ENCODE assay signal across 8 cellular contexts in genomic region chr19:7488736-7489353, GRCh38. TPM values are rescaled to one million over a fixed set of nuclear protein-coding genes. Genes with fewer than 3 reads are reported as not detected.
DNase-seq lines count a peak whose midpoint lies in the region; ATAC-seq and TF ChIP-seq lines count a peak whose summit lies in the region.

TSS of gene PEX11G (minus strand) at chr19:7489035. CDS start at chr19:7489010, 25 bp downstream.

- TF ChIP-seq EP300 in esophagus muscularis mucosa (IDR thresholded peaks at IDR 0.05), result no peak

- H3K4me3 ChIP-seq in OCI-LY3 (ENCODE audit: low read length), result peak within 1 kb of the TSS; percentile 78
- H3K4me3 ChIP-seq in esophagus muscularis mucosa, result peak within 1 kb of the TSS; percentile 58 to 72 (median 70)
- peak within 1 kb of the TSS; percentile 63 to 65 for H3K4me3 ChIP-seq in muscle layer of duodenum (ENCODE audit: low read depth in 1 of 2, low read length in 2 of 2)

- peak within 1 kb of the TSS; percentile 67 for H3K9ac ChIP-seq in OCI-LY3 (ENCODE audit: low read length)

- ATAC-seq in GM18498 (IDR thresholded peaks at IDR 0.05; ENCODE audit: unreplicated experiment) (peak; percentile 70), HG03565 (IDR thresholded peaks at IDR 0.05; ENCODE audit: unreplicated experiment) (peak; percentile 61)

- H3K79me2 ChIP-seq in OCI-LY3 (ENCODE audit: low read length), result no peaks in the 10 kb centered on the region

- intact Hi-C loops in esophagus muscularis mucosa (cut with DNase I), result loop anchor here (5.0 kb wide), 1 partner anchor 33 kb away; the partner anchor contains the start of gene MCOLN1

- H2AFZ ChIP-seq in OCI-LY3 (ENCODE audit: low read depth, low read length), result peak within 1 kb of the TSS; percentile 97

- peak; percentile 46 for TF ChIP-seq POLR2A in esophagus muscularis mucosa (IDR thresholded peaks at IDR 0.05; ENCODE audit: low read depth)

- DNase-seq in activated T-cell treated with anti-CD3 and anti-CD28 coated beads, Interleukin-2, amount 50 U/mL, for 48 hours, result peak; percentile 93 to 95
- DNase-seq in esophagus muscularis mucosa (ENCODE audit: extremely low spot score) (peak; percentile 97), NAMALWA (ENCODE audit: low spot score) (no peak)
- DNase-seq in stimulated activated CD8-positive, alpha-beta memory T cell treated with anti-CD3 and anti-CD28 coated beads, Interleukin-7, amount 100 ng/mL, for 1 hour (ENCODE audit: low read depth in 2 of 2), result peak; percentile 82 to 84

- H3K4me1 ChIP-seq in OCI-LY3 (ENCODE audit: low read length) (peaks cover 9% of the 10 kb centered on the region), esophagus muscularis mucosa (peaks cover 0 to 22% (median 17%) of the 10 kb centered on the region in 4 donors), muscle layer of duodenum (ENCODE audit: control insufficient read depth in 1 of 2, insufficient read depth in 2 of 2, low read length in 2 of 2) (peaks cover 0 to 6% of the 10 kb centered on the region in 2 donors)

- H4K20me1 ChIP-seq in OCI-LY3 (ENCODE audit: insufficient read depth, low read length), result no peaks in the 10 kb centered on the region

- H3K36me3 ChIP-seq in OCI-LY3 (replicated peaks; ENCODE audit: low read depth, low read length) (no peaks in the 10 kb centered on the region), esophagus muscularis mucosa (peaks cover 0 to 15% (median 0%) of the 10 kb centered on the region in 4 donors), muscle layer of duodenum (ENCODE audit: control insufficient read depth in 1 of 2, insufficient read depth in 2 of 2, low read length in 2 of 2) (no peaks in the 10 kb centered on the region)

- WGBS in esophagus muscularis mucosa, result 0% methylated on average over 19 of the region's 49 CpGs

- no peaks in the 10 kb centered on the region for H3K9me3 ChIP-seq in OCI-LY3 (ENCODE audit: insufficient read depth, low read length)
- no peaks in the 10 kb centered on the region for H3K9me3 ChIP-seq in esophagus muscularis mucosa
- no peaks in the 10 kb centered on the region for H3K9me3 ChIP-seq in muscle layer of duodenum (ENCODE audit: control insufficient read depth in 1 of 2, low read length in 2 of 2)

- TF ChIP-seq CTCF in OCI-LY3 (IDR thresholded peaks at IDR 0.05; ENCODE audit: low read depth, low read length) (no peak), esophagus muscularis mucosa (IDR thresholded peaks at IDR 0.05) (peak in 1 of 3 experiments; percentile 20)

- H3K4me2 ChIP-seq in OCI-LY3 (ENCODE audit: low read length), result peak within 1 kb of the TSS; percentile 87

- H3K27ac ChIP-seq in OCI-LY3 (ENCODE audit: low read length), result no peak within 1 kb of the TSS
- peak within 1 kb of the TSS; percentile 86 to 88 (median 88) for H3K27ac ChIP-seq in esophagus muscularis mucosa (replicated peaks in 1 of 4)
- peak within 1 kb of the TSS; percentile 62 for H3K27ac ChIP-seq in muscle layer of duodenum (ENCODE audit: low read length)

- no peaks in the 10 kb centered on the region for H3K27me3 ChIP-seq in OCI-LY3 (ENCODE audit: low read depth, low read length)
- no peaks in the 10 kb centered on the region for H3K27me3 ChIP-seq in esophagus muscularis mucosa
- H3K27me3 ChIP-seq in muscle layer of duodenum (ENCODE audit: low read depth, low read length), result no peaks in the 10 kb centered on the region

RNA-seq across cellular contexts. Expression of gene PEX11G, which starts in this region (rescaled TPM):
- 1 to 10 TPM; 1.7 to 5.3 (median 3.7) TPM for total RNA-seq in esophagus muscularis mucosa
